ENCODE assay signal across 37 cellular contexts in genomic region chr4:180103794-180104193, GRCh38.
"Had no signal": no experiment of that assay in that cellular context is flagged by ENCODE, and none has a peak within 500 bp of the region (broad histone marks: within the 10 kb centered on the region; RNA-seq: fewer than 3 reads in every experiment).

No MANE protein-coding gene starts in this region.

- H3K4me3 ChIP-seq: ascending aorta, cardiac muscle cell, colonic mucosa had no signal

- H3K4me3 Mint-ChIP-seq: activated B cell treated with CpG ODN at 0.5 μM for 24 hours; activated CD4-positive, alpha-beta memory T cell treated with anti-CD3 and anti-CD28 coated beads, Interleukin-2, amount 10 ng/mL, durations not matched to agents 7 days and 5 days; activated CD4-positive, alpha-beta T cell treated with anti-CD3 and anti-CD28 coated beads, Interleukin-2, amount 10 ng/mL, durations not matched to agents 7 days and 5 days; activated CD8-positive, alpha-beta memory T cell treated with anti-CD3 and anti-CD28 coated beads, Interleukin-2, amount 10 ng/mL, durations not matched to agents 7 days and 5 days; activated CD8-positive, alpha-beta T cell treated with anti-CD3 and anti-CD28 coated beads, Interleukin-2, amount 10 ng/mL, durations not matched to agents 7 days and 5 days; activated naive CD4-positive, alpha-beta T cell treated with anti-CD3 and anti-CD28 coated beads for 36 hours; activated naive CD8-positive, alpha-beta T cell treated with anti-CD3 and anti-CD28 coated beads for 36 hours; activated T-cell treated with anti-CD3 and anti-CD28 coated beads, Interleukin-2, amount 50 U/mL, for 24 hours; activated T-cell treated with anti-CD3 and anti-CD28 coated beads, Interleukin-2, amount 50 U/mL, for 72 hours; activated T-helper 1 cell treated with anti-CD3 and anti-CD28 coated beads, Interleukin-12 subunit alpha, Interleukin-12 subunit beta, Interleukin-2, Interleukin-4 antibody, amounts not matched to agents 30 ng/mL and 10 ng/mL and 1 ng/mL, durations not matched to agents 14 hours and 24 hours and 36 hours; activated T-helper 17 cell treated with anti-CD3 and anti-CD28 coated beads, Interleukin-2, amount 50 U/mL, for 72 hours; brain; central memory CD8-positive, alpha-beta T cell; T-helper 1 cell treated with Interleukin-12 subunit alpha and Interleukin-12 subunit beta and Interleukin-4 antibody, amounts not matched to agents 30 μg/mL and 1 μg/mL, for 36 hours; T-helper 2 cell treated with Interferon-gamma antibody and Interleukin-4, amounts not matched to agents 5 μg/mL and 100 μg/mL, for 36 hours had no signal

- H3K27ac Mint-ChIP-seq: activated B cell treated with CpG ODN at 0.5 μM for 24 hours; activated CD4-positive, alpha-beta memory T cell treated with anti-CD3 and anti-CD28 coated beads, Interleukin-2, amount 10 ng/mL, durations not matched to agents 7 days and 5 days; activated CD4-positive, alpha-beta T cell treated with anti-CD3 and anti-CD28 coated beads, Interleukin-2, amount 10 ng/mL, durations not matched to agents 7 days and 5 days; activated CD8-positive, alpha-beta memory T cell treated with anti-CD3 and anti-CD28 coated beads, Interleukin-2, amount 10 ng/mL, durations not matched to agents 7 days and 5 days; activated CD8-positive, alpha-beta T cell treated with anti-CD3 and anti-CD28 coated beads, Interleukin-2, amount 10 ng/mL, durations not matched to agents 7 days and 5 days; activated naive CD4-positive, alpha-beta T cell treated with anti-CD3 and anti-CD28 coated beads for 36 hours; activated naive CD4-positive, alpha-beta T cell treated with anti-CD3 and anti-CD28 coated beads, Interleukin-2, amount 50 U/mL, for 72 hours; activated naive CD8-positive, alpha-beta T cell treated with anti-CD3 and anti-CD28 coated beads for 36 hours; activated T-cell treated with anti-CD3 and anti-CD28 coated beads, Interleukin-2, amount 50 U/mL, for 24 hours; activated T-cell treated with anti-CD3 and anti-CD28 coated beads, Interleukin-2, amount 50 U/mL, for 72 hours; activated T-helper 1 cell treated with anti-CD3 and anti-CD28 coated beads, Interleukin-12 subunit alpha, Interleukin-12 subunit beta, Interleukin-2, Interleukin-4 antibody, amounts not matched to agents 30 ng/mL and 10 ng/mL and 1 ng/mL, durations not matched to agents 14 hours and 24 hours and 36 hours; activated T-helper 17 cell treated with anti-CD3 and anti-CD28 coated beads, Interleukin-2, amount 50 U/mL, for 72 hours; brain; T-helper 1 cell treated with Interleukin-12 subunit alpha and Interleukin-12 subunit beta and Interleukin-4 antibody, amounts not matched to agents 30 μg/mL and 1 μg/mL, for 36 hours; T-helper 2 cell treated with Interferon-gamma antibody and Interleukin-4, amounts not matched to agents 5 μg/mL and 100 μg/mL, for 36 hours had no signal

- H3K4me1 Mint-ChIP-seq: activated B cell treated with CpG ODN at 0.5 μM for 24 hours; activated CD4-positive, alpha-beta memory T cell treated with anti-CD3 and anti-CD28 coated beads, Interleukin-2, amount 10 ng/mL, durations not matched to agents 7 days and 5 days; activated CD4-positive, alpha-beta T cell treated with anti-CD3 and anti-CD28 coated beads, Interleukin-2, amount 10 ng/mL, durations not matched to agents 7 days and 5 days; activated CD8-positive, alpha-beta memory T cell treated with anti-CD3 and anti-CD28 coated beads, Interleukin-2, amount 10 ng/mL, durations not matched to agents 7 days and 5 days; activated T-helper 17 cell treated with anti-CD3 and anti-CD28 coated beads, Interleukin-2, amount 50 U/mL, for 72 hours; brain; central memory CD8-positive, alpha-beta T cell had no signal

- DNase-seq: activated B cell treated with CpG ODN at 0.5 μM for 24 hours; activated CD4-positive, alpha-beta memory T cell treated with anti-CD3 and anti-CD28 coated beads, Interleukin-2, amount 10 ng/mL, durations not matched to agents 7 days and 5 days; activated CD4-positive, alpha-beta T cell treated with anti-CD3 and anti-CD28 coated beads for 48 hours; activated CD4-positive, alpha-beta T cell treated with anti-CD3 and anti-CD28 coated beads, Interleukin-2, amount 10 ng/mL, durations not matched to agents 7 days and 5 days; activated CD4-positive, alpha-beta T cell treated with anti-CD3 and anti-CD28 coated beads, Interleukin-2, amount 50 U/mL, for 48 hours; activated CD4-positive, CD25-positive, alpha-beta regulatory T cell treated with anti-CD3 and anti-CD28 coated beads, Interleukin-2, amount 50 U/mL, for 72 hours; activated CD8-positive, alpha-beta memory T cell treated with anti-CD3 and anti-CD28 coated beads for 24 hours; activated CD8-positive, alpha-beta memory T cell treated with anti-CD3 and anti-CD28 coated beads, Interleukin-2, amount 10 ng/mL, durations not matched to agents 7 days and 5 days; activated CD8-positive, alpha-beta memory T cell treated with anti-CD3 and anti-CD28 coated beads, Interleukin-2, amount 50 U/mL, for 48 hours; activated CD8-positive, alpha-beta T cell treated with anti-CD3 and anti-CD28 coated beads, Interleukin-2, amount 10 ng/mL, durations not matched to agents 7 days and 5 days; activated effector memory CD4-positive, alpha-beta T cell treated with anti-CD3 and anti-CD28 coated beads, Interleukin-2, amount 50 U/mL, for 16 hours; activated gamma-delta T cell treated with Interleukin-2 at 50 U/mL for 16 hours; activated naive CD4-positive, alpha-beta T cell; activated naive CD4-positive, alpha-beta T cell treated with anti-CD3 and anti-CD28 coated beads for 36 hours; activated naive CD4-positive, alpha-beta T cell treated with anti-CD3 and anti-CD28 coated beads, Interleukin-2, amount 50 U/mL, for 16 hours; activated naive CD8-positive, alpha-beta T cell treated with anti-CD3 and anti-CD28 coated beads for 36 hours; activated T-cell treated with anti-CD3 and anti-CD28 coated beads, Interleukin-2, amount 50 U/mL, for 24 hours; activated T-cell treated with anti-CD3 and anti-CD28 coated beads, Interleukin-2, amount 50 U/mL, for 72 hours; amygdala; anterior cingulate cortex; caudate nucleus; cerebellar nuclear complex; colonic mucosa; T-helper 2 cell; T-helper 9 cell had no signal

- ATAC-seq: activated CD8-positive, alpha-beta memory T cell treated with anti-CD3 and anti-CD28 coated beads, Interleukin-2, amount 10 ng/mL, durations not matched to agents 7 days and 5 days; activated CD8-positive, alpha-beta T cell treated with anti-CD3 and anti-CD28 coated beads, Interleukin-2, amount 10 ng/mL, durations not matched to agents 7 days and 5 days; activated naive CD4-positive, alpha-beta T cell treated with anti-CD3 and anti-CD28 coated beads, Interleukin-2, amount 50 U/mL, for 72 hours; activated T-cell treated with anti-CD3 and anti-CD28 coated beads, Interleukin-2, amount 50 U/mL, for 72 hours; activated T-helper 17 cell treated with anti-CD3 and anti-CD28 coated beads, Interleukin-2, amount 50 U/mL, for 72 hours had no signal

- H3K27me3 Mint-ChIP-seq: activated B cell treated with CpG ODN at 0.5 μM for 24 hours; activated CD4-positive, alpha-beta memory T cell treated with anti-CD3 and anti-CD28 coated beads, Interleukin-2, amount 10 ng/mL, durations not matched to agents 7 days and 5 days; activated CD4-positive, alpha-beta T cell treated with anti-CD3 and anti-CD28 coated beads, Interleukin-2, amount 10 ng/mL, durations not matched to agents 7 days and 5 days; activated CD8-positive, alpha-beta memory T cell treated with anti-CD3 and anti-CD28 coated beads, Interleukin-2, amount 10 ng/mL, durations not matched to agents 7 days and 5 days; activated naive CD8-positive, alpha-beta T cell treated with anti-CD3 and anti-CD28 coated beads for 36 hours; activated T-cell treated with anti-CD3 and anti-CD28 coated beads, Interleukin-2, amount 50 U/mL, for 24 hours; activated T-helper 17 cell treated with anti-CD3 and anti-CD28 coated beads, Interleukin-2, amount 50 U/mL, for 72 hours; brain; central memory CD8-positive, alpha-beta T cell had no signal

- FAIRE-seq: bronchial epithelial cell, TTC549 had no signal

- H3K27ac ChIP-seq: ascending aorta, cardiac muscle cell, colonic mucosa, VCaP had no signal

- H3K4me1 ChIP-seq: ascending aorta, colonic mucosa had no signal

- H3K36me3 ChIP-seq: ascending aorta, cardiac muscle cell, colonic mucosa had no signal

- H3K9me3 Mint-ChIP-seq: activated B cell treated with CpG ODN at 0.5 μM for 24 hours; activated CD4-positive, alpha-beta T cell treated with anti-CD3 and anti-CD28 coated beads, Interleukin-2, amount 10 ng/mL, durations not matched to agents 7 days and 5 days; activated naive CD8-positive, alpha-beta T cell treated with anti-CD3 and anti-CD28 coated beads for 36 hours; activated T-helper 1 cell treated with anti-CD3 and anti-CD28 coated beads, Interleukin-12 subunit alpha, Interleukin-12 subunit beta, Interleukin-2, Interleukin-4 antibody, amounts not matched to agents 30 ng/mL and 10 ng/mL and 1 ng/mL, durations not matched to agents 14 hours and 24 hours and 36 hours; brain had no signal

- H3K27me3 ChIP-seq: ascending aorta, cardiac muscle cell, colonic mucosa had no signal

- H3K9me3 ChIP-seq: ascending aorta, colonic mucosa had no signal

- H3K36me3 Mint-ChIP-seq: activated CD8-positive, alpha-beta memory T cell treated with anti-CD3 and anti-CD28 coated beads, Interleukin-2, amount 10 ng/mL, durations not matched to agents 7 days and 5 days; activated naive CD4-positive, alpha-beta T cell treated with anti-CD3 and anti-CD28 coated beads, Interleukin-2, amount 50 U/mL, for 72 hours; activated naive CD8-positive, alpha-beta T cell treated with anti-CD3 and anti-CD28 coated beads for 36 hours; brain had no signal
